19 cellular contexts compared by ENCODE assay signal in genomic region chr12:108254030-108254429, GRCh38.
"Had no signal": no experiment of that assay in that cellular context is flagged by ENCODE, and none has a peak within 500 bp of the region (broad histone marks: within the 10 kb centered on the region; RNA-seq: fewer than 3 reads in every experiment).

No MANE protein-coding gene starts in this region.

- H3K4me3 Mint-ChIP-seq: activated CD4-positive, alpha-beta memory T cell treated with anti-CD3 and anti-CD28 coated beads for 36 hours; activated CD4-positive, alpha-beta T cell treated with anti-CD3 and anti-CD28 coated beads, Interleukin-2, amount 10 ng/mL, durations not matched to agents 7 days and 5 days; activated naive CD4-positive, alpha-beta T cell treated with anti-CD3 and anti-CD28 coated beads for 36 hours; activated naive CD8-positive, alpha-beta T cell; activated T-cell treated with anti-CD3 and anti-CD28 coated beads, Interleukin-2, amount 50 U/mL, for 4 hours had no signal

- H3K4me3 ChIP-seq: SK-N-MC had no signal

- H3K27ac ChIP-seq: brain microvascular endothelial cell, SK-N-MC, VCaP had no signal

- H3K27ac Mint-ChIP-seq: activated CD4-positive, alpha-beta memory T cell treated with anti-CD3 and anti-CD28 coated beads for 36 hours; activated CD4-positive, alpha-beta T cell treated with anti-CD3 and anti-CD28 coated beads, Interleukin-2, amount 10 ng/mL, durations not matched to agents 7 days and 5 days; activated naive CD4-positive, alpha-beta T cell treated with anti-CD3 and anti-CD28 coated beads for 36 hours; activated naive CD8-positive, alpha-beta T cell had no signal

- H3K27me3 ChIP-seq: brain microvascular endothelial cell had no signal

- H3K36me3 Mint-ChIP-seq: activated CD4-positive, alpha-beta memory T cell treated with anti-CD3 and anti-CD28 coated beads for 36 hours; activated naive CD8-positive, alpha-beta T cell had no signal

- DNase-seq: activated CD4-positive, alpha-beta memory T cell treated with anti-CD3 and anti-CD28 coated beads for 36 hours; activated CD4-positive, alpha-beta T cell treated with anti-CD3 and anti-CD28 coated beads, Interleukin-2, amount 10 ng/mL, durations not matched to agents 7 days and 5 days; activated CD4-positive, CD25-positive, alpha-beta regulatory T cell; activated CD8-positive, alpha-beta memory T cell treated with anti-CD3 and anti-CD28 coated beads for 24 hours; activated gamma-delta T cell; activated naive CD4-positive, alpha-beta T cell treated with anti-CD3 and anti-CD28 coated beads for 36 hours; activated T-cell treated with anti-CD3 and anti-CD28 coated beads, Interleukin-2, amount 50 U/mL, for 4 hours; brain microvascular endothelial cell; Kasumi-1; KBM-7; NCI-H1048; NCI-H1930; NCI-H2171; NCI-H446 treated with DMSO at 0.1 percent for 48 hours; SIG-M5; T-helper 1 cell had no signal

- ATAC-seq: activated T-cell treated with anti-CD3 and anti-CD28 coated beads, Interleukin-2, amount 50 U/mL, for 4 hours had no signal

- H3K9me3 Mint-ChIP-seq: activated CD4-positive, alpha-beta memory T cell treated with anti-CD3 and anti-CD28 coated beads for 36 hours; activated CD4-positive, alpha-beta T cell treated with anti-CD3 and anti-CD28 coated beads, Interleukin-2, amount 10 ng/mL, durations not matched to agents 7 days and 5 days had no signal

- H3K36me3 ChIP-seq: brain microvascular endothelial cell had no signal
